1 cellular context compared by ENCODE assay signal in genomic region chr7:55565693-55566092, GRCh38.
TF ChIP-seq lines count a peak whose summit lies in the region.

No MANE protein-coding gene starts in this region.

TF ChIP-seq in H1, 55 proteins besides CTCF, POLR2A, EP300 and RAD21 (continued from another document):
- TF ChIP-seq BCL11A (IDR thresholded peaks at IDR 0.05; ENCODE audit: low read depth in 2 of 2, low read length in 2 of 2) (no peak), POLR2AphosphoS5 (IDR thresholded peaks at IDR 0.05; ENCODE audit: low read depth, low read length) (no peak), NRF1 (IDR thresholded peaks at IDR 0.05; ENCODE audit: low read depth, low read length) (no peak), ATF2 (IDR thresholded peaks at IDR 0.05; ENCODE audit: low read length) (no peak), RXRA (IDR thresholded peaks at IDR 0.05; ENCODE audit: insufficient read depth, low read depth, low read length) (no peak), SRF (IDR thresholded peaks at IDR 0.05; ENCODE audit: low read depth, low read length) (no peak), TBP (IDR thresholded peaks at IDR 0.05; ENCODE audit: low read depth, low read length) (no peak), ASH2L (IDR thresholded peaks at IDR 0.05; ENCODE audit: low read length) (no peak), SUZ12 (IDR thresholded peaks at IDR 0.05; ENCODE audit: low read length) (no peak)
